8 cellular contexts compared by ENCODE assay signal in the genomic region with DNA sequence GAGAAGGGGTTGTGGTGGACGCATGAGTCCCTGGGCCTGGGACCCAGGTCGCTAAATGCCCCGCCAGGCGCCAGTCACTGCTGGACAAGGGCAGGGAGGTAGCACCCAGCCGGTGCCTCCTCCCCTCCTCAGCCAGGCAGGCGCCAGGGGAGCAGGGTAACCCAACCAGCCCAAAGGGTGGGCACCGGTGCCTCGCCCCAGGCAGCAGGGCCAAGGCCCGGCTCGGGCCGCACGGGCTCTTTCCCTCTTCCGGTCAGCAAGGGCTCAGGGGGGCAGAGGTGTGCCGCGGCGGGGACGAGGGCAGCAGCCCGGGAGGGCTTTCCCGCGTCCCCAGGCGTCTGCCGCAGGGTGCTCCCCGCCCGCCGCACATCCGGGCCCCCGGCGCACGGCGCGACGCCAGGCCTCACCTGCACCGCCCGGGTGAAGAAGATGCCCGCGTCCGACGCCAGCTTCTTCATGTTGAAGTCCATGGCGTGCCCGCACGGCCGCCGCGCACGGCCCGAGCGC. TPM values are rescaled to one million over a fixed set of nuclear protein-coding genes. Genes with fewer than 3 reads are reported as not detected.
DNase-seq lines count a peak whose midpoint lies in the region; ATAC-seq, FAIRE-seq and TF ChIP-seq lines count a peak whose summit lies in the region.

No MANE protein-coding gene starts in this region.

- peak overlapping the region; percentile 89 for H3K4me2 ChIP-seq in K562 (ENCODE audit: insufficient read depth, low read length)

- no peaks in the 10 kb centered on the region for H3K27me3 ChIP-seq in NT2/D1 (ENCODE audit: insufficient read depth, insufficient read length)
- no peaks in the 10 kb centered on the region for H3K27me3 ChIP-seq in K562 (ENCODE audit: control insufficient read depth in 2 of 2, insufficient read depth in 2 of 2, low read length in 2 of 2)

- no peaks in the 10 kb centered on the region for H4K20me1 ChIP-seq in K562 (replicated peaks; ENCODE audit: control insufficient read depth, insufficient read depth, low read length)

- H3K36me3 ChIP-seq in NT2/D1 (ENCODE audit: insufficient read depth, insufficient read length, low read length) (peaks cover 3% of the 10 kb centered on the region), K562 (ENCODE audit: control insufficient read depth, insufficient read depth, low read length) (peaks cover 4% of the 10 kb centered on the region; the same call in 1 of the 3 replicates)

- peaks cover 6% of the 10 kb centered on the region for H3K9me1 ChIP-seq in K562 (ENCODE audit: control insufficient read depth, insufficient read depth, low read length)

- no peak for TF ChIP-seq RAD21 in K562 (CRISPR knock-in tag; conservative IDR thresholded peaks at IDR 0.05 in 1 of 2, IDR thresholded peaks at IDR 0.05 in 1 of 2)

- ATAC-seq in GM18511 (IDR thresholded peaks at IDR 0.05; ENCODE audit: unreplicated experiment) (peak; percentile 53), HG03025 (IDR thresholded peaks at IDR 0.05; ENCODE audit: low FRiP score, unreplicated experiment) (peak; percentile 42), K562 (peak; percentile 31), left colon (peak; percentile 41)
- ATAC-seq in stimulated activated naive CD8-positive, alpha-beta T cell treated with anti-CD3 and anti-CD28 coated beads, Interleukin-15, Interleukin-2, amounts not matched to agents 100 U/mL and 50 U/mL, for 24 hours, result peak; percentile 60

- peaks cover 47% of the 10 kb centered on the region for H3K79me2 ChIP-seq in K562 (ENCODE audit: control insufficient read depth, insufficient read depth, low read length)

- DNase-seq in AG10803 (ENCODE audit: low read depth) (peak; percentile 20), NT2/D1 (ENCODE audit: low read depth, low spot score) (peak; percentile 32), K562 (ENCODE audit: extremely low read depth in 1 of 4, low spot score in 3 of 4) (peak in 3 of 4 experiments; percentile 39 to 63 (median 56)), left colon (peak; percentile 58 to 81), NCI-H526 treated with DMSO at 0.1 percent for 48 hours (lab: John Stamatoyannopoulos, UW) (no peak)
- DNase-seq in stimulated activated naive CD8-positive, alpha-beta T cell treated with anti-CD3 and anti-CD28 coated beads, Interleukin-15, Interleukin-2, amounts not matched to agents 100 U/mL and 50 U/mL, for 24 hours, result no peak

- H3K9me3 ChIP-seq in NT2/D1 (ENCODE audit: insufficient read depth, low read length) (no peaks in the 10 kb centered on the region), K562 (replicated peaks; ENCODE audit: control insufficient read depth, insufficient read depth, low read depth, low read length) (no peaks in the 10 kb centered on the region)

- in situ Hi-C loops in K562 (cut with MboI), result no loop called here

- peak overlapping the region; percentile 90 for H3K9ac ChIP-seq in NT2/D1 (ENCODE audit: insufficient read length, low read depth)
- peak overlapping the region; percentile 64 to 99 for H3K9ac ChIP-seq in K562 (ENCODE audit: insufficient read depth in 1 of 2, low read depth in 2 of 2, low read length in 2 of 2)

- H3K4me3 ChIP-seq in AG10803 (ENCODE audit: low read length) (peak overlapping the region; percentile 79), NT2/D1 (ENCODE audit: insufficient read length, low read depth) (peak overlapping the region; percentile 88), K562 (peak overlapping the region; percentile 56)

- BruUV-seq in K562 (replicated peaks; lab: Mats Ljungman, UMichigan), result no TSS peak

- no peak for TF ChIP-seq EP300 in K562 (IDR thresholded peaks at IDR 0.05; ENCODE audit: low read length)

- POLR2A ChIA-PET in K562 (lab: Yijun Ruan, JAX), result interaction anchor here (0.6 to 0.8 kb wide), 2 partner anchors 12 to 18 kb away, joined by 3 read pairs; no protein-coding TSS in a partner anchor

- H3K27ac ChIP-seq in K562 (ENCODE audit: extremely low read depth, low read depth, low read length), result peak overlapping the region; percentile 68

- TF ChIP-seq POLR2A in K562 (conservative IDR thresholded peaks at IDR 0.05), result no peak

- CTCF ChIA-PET in K562 (lab: Yijun Ruan, JAX; ENCODE audit: low intra/inter-chr PET ratio), result interaction anchor here (0.6 kb wide), 1 partner anchor 56 kb away, joined by 3 read pairs; no protein-coding TSS in a partner anchor

- intact Hi-C loops in K562 (cut with micrococcal nuclease), result loop anchor here (5.0 kb wide), 1 partner anchor 85 kb away; the partner anchor contains the start of genes CRAT and PTPA
- intact Hi-C loops in left colon (cut with DNase I, micrococcal nuclease), result no loop called here

- peak overlapping the region; percentile 65 for H2AFZ ChIP-seq in K562 (ENCODE audit: low read depth, low read length)

- WGBS in K562 (ENCODE audit: insufficient coverage, low coverage, missing lambda C conversion rate), result 1% methylated on average over 20 of the region's 47 CpGs

- FAIRE-seq in K562 (lab: Jason Lieb, UNC), result no peak

- TF ChIP-seq CTCF in AG10803 (conservative IDR thresholded peaks at IDR 0.05; ENCODE audit: low read length), result no peak
- TF ChIP-seq CTCF in K562 (IDR thresholded peaks at IDR 0.05 in 2 of 3, conservative IDR thresholded peaks at IDR 0.05 in 1 of 3; ENCODE audit: insufficient read depth in 2 of 3, low read depth in 1 of 3, low read length in 3 of 3), result no peak

- H3K4me1 ChIP-seq in NT2/D1 (ENCODE audit: insufficient read depth, insufficient read length), result peaks cover 26% of the 10 kb centered on the region
- peaks cover 44 to 71% of the 10 kb centered on the region in 2 experiments for H3K4me1 ChIP-seq in K562 (replicated peaks in 1 of 2; ENCODE audit: control insufficient read depth in 2 of 2, insufficient read depth in 2 of 2, low read length in 2 of 2)

RNA-seq across cellular contexts. Expression of gene SH3GLB2, which starts 0.4 kb away (rescaled TPM):
- 56.9 and 171 TPM in 2 replicates for total RNA-seq in K562 (2011; cell fraction: chromatin; rRNA removed; ENCODE audit: low replicate concordance)
- 132 and 142 TPM in 2 replicates for total RNA-seq in K562 (2011; cell fraction: nucleolus; rRNA removed)
- total RNA-seq in K562 (2011; cell fraction: nucleoplasm; rRNA removed), result 83.5 and 91.6 TPM in 2 replicates
- total RNA-seq in K562 (2014; rRNA removed) (58.8 and 72.7 TPM in 2 replicates), K562 (2014; rRNA removed; fragmentation: Illumina TruSeq; extraction: Trizol) (17.3 and 23.0 TPM in 2 replicates), K562 (2015; rRNA removed; fragmentation: Illumina TruSeq; extraction: Trizol) (35.2 and 35.9 TPM in 2 replicates), K562 (2021) (88.4 and 90.2 TPM in 2 replicates), left colon (100 to 1,000 TPM; 158 to 169 TPM)
- polyA plus RNA-seq in K562 (2011; rRNA removed) (60.6 and 64.2 TPM in 2 replicates), K562 (2014; fragmentation: Illumina TruSeq; extraction: Trizol) (63.3 and 68.6 TPM in 2 replicates), K562 (2014; fragmentation: Nextera tagmentation; extraction: Ambion mirVana) (under 1 TPM; 0.20 to 0.98 TPM), K562 (2014; rRNA removed) (118 and 124 TPM in 2 replicates)
- polyA plus RNA-seq in K562 (2011; cell fraction: cytosol; rRNA removed), result 57.8 and 99.1 TPM in 2 replicates
- 381 and 681 TPM in 2 replicates for polyA plus RNA-seq in K562 (2011; cell fraction: nucleus; rRNA removed)
- 72.8 and 106 TPM in 2 replicates for polyA plus RNA-seq in K562 (2012)
- polyA minus RNA-seq in K562 (2011; rRNA and poly(A)+ RNA removed), result 7.6 and 15.5 TPM in 2 replicates
- 24.0 and 25.5 TPM in 2 replicates for polyA minus RNA-seq in K562 (2011; cell fraction: cytosol; rRNA and poly(A)+ RNA removed)
- 32.9 and 40.3 TPM in 2 replicates for polyA minus RNA-seq in K562 (2011; cell fraction: nucleus; rRNA and poly(A)+ RNA removed)

RNA-seq across cellular contexts. Expression of gene MIGA2, which starts 8.7 kb away (rescaled TPM):
- 92.3 and 308 TPM in 2 replicates for total RNA-seq in K562 (2011; cell fraction: chromatin; rRNA removed; ENCODE audit: low replicate concordance)
- total RNA-seq in K562 (2011; cell fraction: nucleolus; rRNA removed), result 215 and 248 TPM in 2 replicates
- total RNA-seq in K562 (2011; cell fraction: nucleoplasm; rRNA removed), result 114 and 139 TPM in 2 replicates
- 25.4 and 30.5 TPM in 2 replicates for total RNA-seq in K562 (2014; rRNA removed)
- 5.3 and 7.3 TPM in 2 replicates for total RNA-seq in K562 (2014; rRNA removed; fragmentation: Illumina TruSeq; extraction: Trizol)
- total RNA-seq in K562 (2015; rRNA removed; fragmentation: Illumina TruSeq; extraction: Trizol), result 18.0 and 22.7 TPM in 2 replicates
- 47.6 and 49.4 TPM in 2 replicates for total RNA-seq in K562 (2021)
- 19.8 and 37.8 TPM in 2 replicates for polyA plus RNA-seq in K562 (2011; rRNA removed)
- 19.0 and 25.6 TPM in 2 replicates for polyA plus RNA-seq in K562 (2011; cell fraction: cytosol; rRNA removed)
- 374 and 378 TPM in 2 replicates for polyA plus RNA-seq in K562 (2011; cell fraction: nucleus; rRNA removed)
- 25.3 and 34.3 TPM in 2 replicates for polyA plus RNA-seq in K562 (2012)
- polyA plus RNA-seq in K562 (2014; fragmentation: Illumina TruSeq; extraction: Trizol), result 15.2 and 25.9 TPM in 2 replicates
- under 1 TPM; 0.15 to 0.77 TPM for polyA plus RNA-seq in K562 (2014; fragmentation: Nextera tagmentation; extraction: Ambion mirVana)
- 51.4 and 54.1 TPM in 2 replicates for polyA plus RNA-seq in K562 (2014; rRNA removed)
- 7.0 and 8.3 TPM in 2 replicates for polyA minus RNA-seq in K562 (2011; rRNA and poly(A)+ RNA removed)
- 10.7 and 12.7 TPM in 2 replicates for polyA minus RNA-seq in K562 (2011; cell fraction: cytosol; rRNA and poly(A)+ RNA removed)
- 52.0 and 76.5 TPM in 2 replicates for polyA minus RNA-seq in K562 (2011; cell fraction: nucleus; rRNA and poly(A)+ RNA removed)
- 10 to 100 TPM; 68.3 to 71.3 TPM for total RNA-seq in left colon

RNA-seq across cellular contexts. Expression of gene DOLPP1, which starts 53.2 kb away (rescaled TPM):
- total RNA-seq in K562 (2011; cell fraction: chromatin; rRNA removed; ENCODE audit: low replicate concordance), result 25.1 and 61.9 TPM in 2 replicates
- total RNA-seq in K562 (2011; cell fraction: nucleolus; rRNA removed), result 71.3 and 71.4 TPM in 2 replicates
- total RNA-seq in K562 (2011; cell fraction: nucleoplasm; rRNA removed), result 60.4 and 62.9 TPM in 2 replicates
- total RNA-seq in K562 (2014; rRNA removed) (25.2 and 28.7 TPM in 2 replicates), K562 (2014; rRNA removed; fragmentation: Illumina TruSeq; extraction: Trizol) (16.1 and 20.1 TPM in 2 replicates), K562 (2015; rRNA removed; fragmentation: Illumina TruSeq; extraction: Trizol) (29.8 and 30.5 TPM in 2 replicates), K562 (2021) (37.5 and 39.8 TPM in 2 replicates), left colon (10 to 100 TPM; 44.4 to 53.1 TPM)
- polyA plus RNA-seq in K562 (2011; rRNA removed) (33.4 and 36.2 TPM in 2 replicates), K562 (2014; fragmentation: Illumina TruSeq; extraction: Trizol) (34.6 and 38.7 TPM in 2 replicates), K562 (2014; fragmentation: Nextera tagmentation; extraction: Ambion mirVana) (10 to 100 TPM in 1 of 2 experiments, 1 to 10 TPM in 1; 3.0 to 19.2 TPM), K562 (2014; rRNA removed) (36.5 and 40.5 TPM in 2 replicates)
- polyA plus RNA-seq in K562 (2011; cell fraction: cytosol; rRNA removed), result 45.2 and 65.3 TPM in 2 replicates
- polyA plus RNA-seq in K562 (2011; cell fraction: nucleus; rRNA removed), result 50.0 and 61.6 TPM in 2 replicates
- polyA plus RNA-seq in K562 (2012), result 21.4 and 22.1 TPM in 2 replicates
- 19.4 and 20.2 TPM in 2 replicates for polyA minus RNA-seq in K562 (2011; rRNA and poly(A)+ RNA removed)
- 11.6 and 13.9 TPM in 2 replicates for polyA minus RNA-seq in K562 (2011; cell fraction: cytosol; rRNA and poly(A)+ RNA removed)
- polyA minus RNA-seq in K562 (2011; cell fraction: nucleus; rRNA and poly(A)+ RNA removed), result 9.4 and 14.6 TPM in 2 replicates

Comparison
In these comparisons a context has a peak if more than half of its experiments do, and no peak if none do; other contexts are left out.
1. DNase-seq: peak in AG10803 (single experiment), NT2/D1 (single experiment), K562 (3 of 4) and left colon (2 of 2); none in stimulated activated naive CD8-positive, alpha-beta T cell treated with anti-CD3 and anti-CD28 coated beads, Interleukin-15, Interleukin-2, amounts not matched to agents 100 U/mL and 50 U/mL, for 24 hours (single experiment) and NCI-H526 treated with DMSO at 0.1 percent for 48 hours (single experiment).
2. Peak in every context shown above with its lines, with median percentiles within 50 percentile points of each other: H3K4me3 ChIP-seq and ATAC-seq.